ENCODE assay signal across 8 cellular contexts in the genomic region with DNA sequence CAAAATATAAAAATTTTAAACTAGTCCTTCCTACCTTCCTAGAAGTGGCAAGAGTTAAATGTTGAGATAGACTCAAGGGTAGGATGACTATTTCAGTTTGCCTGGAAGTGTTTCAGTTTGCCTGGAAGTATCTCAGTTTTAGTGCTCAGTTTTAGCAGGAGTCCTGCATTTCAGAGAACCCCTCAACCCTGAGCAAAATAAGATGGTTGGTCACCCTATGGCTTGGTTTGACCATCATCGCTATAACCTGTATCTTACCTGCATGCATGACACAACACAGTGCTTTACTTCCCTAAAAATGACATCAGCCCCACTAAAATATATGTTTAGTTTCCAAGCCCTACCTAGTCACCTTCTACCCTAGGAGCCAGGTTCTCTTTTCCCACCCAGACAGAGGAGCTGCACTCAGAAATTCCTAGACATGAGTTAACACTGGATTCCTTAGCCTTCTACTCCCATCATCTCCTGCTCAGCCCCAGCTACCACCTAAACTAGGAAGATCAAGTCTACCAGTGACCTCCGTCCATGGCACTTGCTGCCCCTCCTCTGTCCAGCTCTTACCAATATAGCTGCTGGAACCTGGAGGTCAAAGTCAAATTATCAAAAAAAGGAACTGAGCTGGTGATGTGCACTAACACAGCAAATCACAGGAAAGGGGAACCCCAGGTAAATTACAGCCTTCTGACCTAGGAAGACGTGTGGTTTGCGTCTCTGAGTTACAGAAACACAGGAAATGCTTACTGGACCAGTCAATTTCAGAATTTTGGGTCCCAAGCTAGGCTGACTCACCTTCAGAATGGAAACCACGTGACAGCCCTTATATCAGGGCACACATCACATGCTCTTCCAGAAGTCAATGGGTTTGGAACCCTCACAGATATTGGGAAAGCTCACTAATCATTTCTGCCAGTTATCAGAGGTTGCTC.
A peak's percentile ranks its signal among the peaks of the same experiment; 100 is the strongest.
DNase-seq lines count a peak whose midpoint lies in the region; ATAC-seq lines count a peak whose summit lies in the region.

No MANE protein-coding gene starts in this region.

- peak; percentile 31 for DNase-seq in central memory CD4-positive, alpha-beta T cell
- DNase-seq in NCI-H69 (lab: John Stamatoyannopoulos, UW) (no peak), DMS53 (lab: John Stamatoyannopoulos, UW) (no peak), NCI-H146 (lab: John Stamatoyannopoulos, UW) (no peak), NCI-H187 treated with DMSO at 0.1 percent for 48 hours (lab: John Stamatoyannopoulos, UW) (no peak)

- ATAC-seq in GM18498 (IDR thresholded peaks at IDR 0.05; ENCODE audit: unreplicated experiment), result peak; percentile 88
- ATAC-seq in GM21390 (IDR thresholded peaks at IDR 0.05; ENCODE audit: unreplicated experiment), result peak; percentile 91
- ATAC-seq in HG03558 (IDR thresholded peaks at IDR 0.05; ENCODE audit: extremely low read depth, unreplicated experiment), result peak; percentile 93
